ENCODE assay signal across 24 cellular contexts in the genomic region with DNA sequence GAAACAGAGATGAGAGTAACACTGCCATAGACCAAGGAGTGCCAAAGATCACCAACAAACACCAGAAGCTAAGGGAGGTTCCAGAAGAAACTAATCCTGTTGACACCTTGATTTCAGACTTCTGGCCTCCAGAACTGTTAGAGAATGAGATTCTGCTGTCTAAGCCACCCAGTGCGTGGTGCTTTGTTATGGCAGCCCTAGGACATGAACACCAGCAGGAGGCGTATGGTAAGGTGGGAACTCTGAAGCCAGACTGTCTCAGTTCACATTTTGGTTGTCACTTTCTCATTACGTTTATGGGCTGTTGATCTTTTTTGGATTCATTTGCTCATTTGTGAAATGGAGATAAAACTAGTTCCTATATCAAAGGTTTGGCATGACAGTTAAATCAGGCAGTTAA.
DNase-seq lines count a peak whose midpoint lies in the region; ATAC-seq, FAIRE-seq and TF ChIP-seq lines count a peak whose summit lies in the region.
"Had no signal": no experiment of that assay in that cellular context is flagged by ENCODE, and none has a peak within 500 bp of the region (broad histone marks: within the 10 kb centered on the region; RNA-seq: fewer than 3 reads in every experiment).

No MANE protein-coding gene starts in this region.

- intact Hi-C loops in PC-3 (cut with micrococcal nuclease), result no loop called here

- no peaks in the 10 kb centered on the region for H4K20me1 ChIP-seq in PC-3 (ENCODE audit: low read length)

- ATAC-seq in GM21723 (IDR thresholded peaks at IDR 0.05; ENCODE audit: unreplicated experiment) (peak; percentile 48), PC-3 (no peak)
- no peak for ATAC-seq in activated T-cell treated with anti-CD3 and anti-CD28 coated beads, Interleukin-2, amount 50 U/mL, for 72 hours (replicated peaks in 1 of 2)
- ATAC-seq: activated CD8-positive, alpha-beta T cell treated with anti-CD3 and anti-CD28 coated beads for 36 hours; heart right ventricle; mucosa of descending colon; sciatic nerve had no signal

- CTCF ChIA-PET in PC-3 (lab: Charles Lee), result no interaction called here

- H3K4me3 ChIP-seq in PC-3 (ENCODE audit: low read length) (no peak overlapping the region), epithelial cell of esophagus (ENCODE audit: low read length) (no peak overlapping the region), small intestine (ENCODE audit: low read depth in 1 of 2, low read length in 2 of 2) (no peak overlapping the region)
- H3K4me3 ChIP-seq: cardiac muscle cell, heart right ventricle, left ventricle myocardium inferior, mucosa of descending colon had no signal

- WGBS in small intestine, 3 donors, result 54 to 70% (median 65%) methylated on average over 3 of the region's 3 CpGs

- no peak overlapping the region for H3K27ac Mint-ChIP-seq in activated T-cell treated with anti-CD3 and anti-CD28 coated beads, Interleukin-2, amount 50 U/mL, for 72 hours
- H3K27ac Mint-ChIP-seq: activated CD8-positive, alpha-beta T cell treated with anti-CD3 and anti-CD28 coated beads for 36 hours; CD4-positive, CD25-positive, alpha-beta regulatory T cell; nephron progenitor cell had no signal

- H3K36me3 ChIP-seq in PC-3 (ENCODE audit: low read depth, low read length) (no peaks in the 10 kb centered on the region), small intestine (ENCODE audit: control insufficient read depth in 2 of 2, insufficient read depth in 2 of 2, low read length in 2 of 2) (no peaks in the 10 kb centered on the region)
- H3K36me3 ChIP-seq: cardiac muscle cell, heart right ventricle, left ventricle myocardium inferior had no signal

- peak; percentile 6; the same call in 1 of the 2 replicates for TF ChIP-seq CTCF in C4-2B (conservative IDR thresholded peaks at IDR 0.05)
- TF ChIP-seq CTCF in PC-3 (conservative IDR thresholded peaks at IDR 0.05; ENCODE audit: low read depth, low read length), result peak; percentile 26; the same call in 1 of the 2 replicates
- TF ChIP-seq CTCF in epithelial cell of esophagus (IDR thresholded peaks at IDR 0.05; ENCODE audit: insufficient read depth, low read depth, low read length, missing control alignments), result peak; percentile 9

- no peaks in the 10 kb centered on the region for H3K79me2 ChIP-seq in PC-3 (ENCODE audit: low read length)

- DNase-seq in PC-3, result no peak
- no peak for DNase-seq in epithelial cell of esophagus (ENCODE audit: low read depth)
- DNase-seq in small intestine, result no peak
- DNase-seq in NCI-H774 (lab: John Stamatoyannopoulos, UW), result no peak
- DNase-seq in activated T-cell treated with anti-CD3 and anti-CD28 coated beads, Interleukin-2, amount 50 U/mL, for 72 hours, result no peak
- DNase-seq in NOMO-1 (lab: John Stamatoyannopoulos, UW; ENCODE audit: unreplicated experiment in 2 of 2), result no peak
- DNase-seq: activated CD8-positive, alpha-beta T cell treated with anti-CD3 and anti-CD28 coated beads for 36 hours; activated naive CD4-positive, alpha-beta T cell; CD4-positive, CD25-positive, alpha-beta regulatory T cell; dermis blood vessel endothelial cell; DMS 273 treated with DMSO at 0.1 percent for 48 hours; GDM1; GOT3; heart right ventricle; left ventricle myocardium inferior; mucosa of descending colon; NCI-H1417 treated with DMSO at 0.1 percent for 48 hours; NCI-H2107; nephron progenitor cell; T1000 had no signal

- H3K4me3 Mint-ChIP-seq in activated T-cell treated with anti-CD3 and anti-CD28 coated beads, Interleukin-2, amount 50 U/mL, for 72 hours, result no peak overlapping the region
- H3K4me3 Mint-ChIP-seq: activated CD8-positive, alpha-beta T cell treated with anti-CD3 and anti-CD28 coated beads for 36 hours; CD4-positive, CD25-positive, alpha-beta regulatory T cell; nephron progenitor cell had no signal

- H3K27me3 ChIP-seq in PC-3 (ENCODE audit: low read length), result peaks cover 18% of the 10 kb centered on the region
- H3K27me3 ChIP-seq in small intestine (ENCODE audit: control insufficient read depth in 2 of 2, insufficient read depth in 2 of 2, low read length in 2 of 2), result peaks cover 0 to 4% of the 10 kb centered on the region in 2 donors
- H3K27me3 ChIP-seq: cardiac muscle cell had no signal

- FAIRE-seq in small intestine (lab: Jason Lieb, UNC), result no peak

- H3K36me3 Mint-ChIP-seq in activated T-cell treated with anti-CD3 and anti-CD28 coated beads, Interleukin-2, amount 50 U/mL, for 72 hours (ENCODE audit: insufficient read depth in 2 of 2), result no peaks in the 10 kb centered on the region
- H3K36me3 Mint-ChIP-seq: CD4-positive, CD25-positive, alpha-beta regulatory T cell had no signal

- H3K27ac ChIP-seq in C4-2B (no peak overlapping the region), PC-3 (ENCODE audit: low read length) (no peak overlapping the region), small intestine (ENCODE audit: low read depth in 1 of 2, low read length in 1 of 2) (no peak overlapping the region)
- H3K27ac ChIP-seq: cardiac muscle cell, heart right ventricle, left ventricle myocardium inferior had no signal

- no peak overlapping the region for H2AFZ ChIP-seq in PC-3 (ENCODE audit: low read length)

- POLR2A ChIA-PET in PC-3 (lab: Charles Lee; ENCODE audit: unreplicated experiment), result no interaction called here

- no peaks in the 10 kb centered on the region for H3K9me2 ChIP-seq in PC-3 (replicated peaks; ENCODE audit: low read length)

- no peak overlapping the region for H3K9ac ChIP-seq in PC-3 (ENCODE audit: low read length)

- H3K27me3 Mint-ChIP-seq in activated T-cell treated with anti-CD3 and anti-CD28 coated beads, Interleukin-2, amount 50 U/mL, for 72 hours (ENCODE audit: low read depth), result peaks cover 7% of the 10 kb centered on the region
- H3K27me3 Mint-ChIP-seq: CD4-positive, CD25-positive, alpha-beta regulatory T cell had no signal

- H3K4me1 Mint-ChIP-seq in activated T-cell treated with anti-CD3 and anti-CD28 coated beads, Interleukin-2, amount 50 U/mL, for 72 hours (ENCODE audit: low read depth), result no peaks in the 10 kb centered on the region
- H3K4me1 Mint-ChIP-seq: CD4-positive, CD25-positive, alpha-beta regulatory T cell; nephron progenitor cell had no signal

- no peaks in the 10 kb centered on the region for H3K9me3 Mint-ChIP-seq in activated T-cell treated with anti-CD3 and anti-CD28 coated beads, Interleukin-2, amount 50 U/mL, for 72 hours
- H3K9me3 Mint-ChIP-seq: activated CD8-positive, alpha-beta T cell treated with anti-CD3 and anti-CD28 coated beads for 36 hours; CD4-positive, CD25-positive, alpha-beta regulatory T cell; nephron progenitor cell had no signal

- no peaks in the 10 kb centered on the region for H3K9me3 ChIP-seq in PC-3 (ENCODE audit: low read length)
- H3K9me3 ChIP-seq in small intestine (ENCODE audit: control insufficient read depth, low read depth), result no peaks in the 10 kb centered on the region
- H3K9me3 ChIP-seq: heart right ventricle, left ventricle myocardium inferior, mucosa of descending colon had no signal

- no TSS peak for BruUV-seq in PC-3 (replicated peaks; lab: Mats Ljungman, UMichigan)

- no peak overlapping the region for H3K4me2 ChIP-seq in PC-3 (ENCODE audit: low read length)

- H3F3A ChIP-seq in PC-3 (ENCODE audit: low read length, unreplicated experiment), result no peaks in the 10 kb centered on the region

- no peaks in the 10 kb centered on the region for H3K4me1 ChIP-seq in PC-3 (ENCODE audit: insufficient read depth, low read length)
- H3K4me1 ChIP-seq in small intestine (ENCODE audit: control insufficient read depth in 2 of 2, insufficient read depth in 1 of 2, low read depth in 1 of 2, low read length in 1 of 2), result no peaks in the 10 kb centered on the region
- H3K4me1 ChIP-seq: heart right ventricle, left ventricle myocardium inferior had no signal
